Comparison of ENCODE assay signal across 9 cellular contexts in genomic region chr9:125361837-125362531, GRCh38.
A peak's percentile ranks its signal among the peaks of the same experiment; 100 is the strongest.
DNase-seq lines count a peak whose midpoint lies in the region; ATAC-seq and TF ChIP-seq lines count a peak whose summit lies in the region.
"Had no signal": no experiment of that assay in that cellular context is flagged by ENCODE, and none has a peak within 500 bp of the region (broad histone marks: within the 10 kb centered on the region; RNA-seq: fewer than 3 reads in every experiment).

No MANE protein-coding gene starts in this region.

- peaks cover 5% of the 10 kb centered on the region for H3K4me1 Mint-ChIP-seq in activated CD8-positive, alpha-beta memory T cell treated with anti-CD3 and anti-CD28 coated beads, Interleukin-2, amount 10 ng/mL, durations not matched to agents 7 days and 5 days
- H3K4me1 Mint-ChIP-seq in endothelial cell (ENCODE audit: unreplicated experiment) = peaks cover 10% of the 10 kb centered on the region

- H3K27me3 ChIP-seq in smooth muscle cell (ENCODE audit: low read depth) = no peaks in the 10 kb centered on the region

- H3K4me3 Mint-ChIP-seq in activated CD8-positive, alpha-beta memory T cell treated with anti-CD3 and anti-CD28 coated beads, Interleukin-2, amount 10 ng/mL, durations not matched to agents 7 days and 5 days = no peak overlapping the region
- H3K4me3 Mint-ChIP-seq in endothelial cell (ENCODE audit: unreplicated experiment) = no peak overlapping the region

- H3K4me1 ChIP-seq in smooth muscle cell (ENCODE audit: low read depth) = no peaks in the 10 kb centered on the region

- H3K4me2 ChIP-seq in smooth muscle cell = no peak overlapping the region

- peaks cover 3% of the 10 kb centered on the region for H3F3A ChIP-seq in smooth muscle cell (ENCODE audit: low read depth)

- TF ChIP-seq CTCF in endothelial cell (IDR thresholded peaks at IDR 0.05; ENCODE audit: unreplicated experiment) = peak; percentile 31
- peak; percentile 19 for TF ChIP-seq CTCF in smooth muscle cell (IDR thresholded peaks at IDR 0.05; ENCODE audit: borderline replicate concordance, insufficient read depth, poor library complexity, severe bottlenecking)

- H3K36me3 ChIP-seq in smooth muscle cell (ENCODE audit: low read depth) = peaks cover 16% of the 10 kb centered on the region

- H2AFZ ChIP-seq in smooth muscle cell (ENCODE audit: low read depth) = no peak overlapping the region

- DNase-seq in activated CD8-positive, alpha-beta memory T cell treated with anti-CD3 and anti-CD28 coated beads, Interleukin-2, amount 10 ng/mL, durations not matched to agents 7 days and 5 days = no peak
- no peak for DNase-seq in activated CD8-positive, alpha-beta memory T cell treated with anti-CD3 and anti-CD28 coated beads, Interleukin-2, amount 50 U/mL, for 48 hours
- DNase-seq in NCI-H524 treated with DMSO at 0.1 percent for 48 hours (lab: John Stamatoyannopoulos, UW) (peak; percentile 13), endothelial cell (ENCODE audit: low spot score) (peak; percentile 52), smooth muscle cell (lab: John Stamatoyannopoulos, UW; ENCODE audit: unreplicated experiment) (no peak)
- DNase-seq: stimulated activated CD4-positive, alpha-beta T cell treated with anti-CD3 and anti-CD28 coated beads, Interleukin-4, amount 100 ng/mL, for 1 hour had no signal

- H3K27ac ChIP-seq in smooth muscle cell (ENCODE audit: low read depth) = no peak overlapping the region

- WGBS in smooth muscle cell (ENCODE audit: low lambda C conversion rate) = 68% methylated on average over 5 of the region's 5 CpGs

- peaks cover 25% of the 10 kb centered on the region for H4K20me1 ChIP-seq in smooth muscle cell (ENCODE audit: low read depth)

- H3K36me3 Mint-ChIP-seq in activated CD8-positive, alpha-beta memory T cell treated with anti-CD3 and anti-CD28 coated beads, Interleukin-2, amount 10 ng/mL, durations not matched to agents 7 days and 5 days = peaks cover 28% of the 10 kb centered on the region
- H3K36me3 Mint-ChIP-seq in endothelial cell (ENCODE audit: low read depth, unreplicated experiment) = peaks cover 20% of the 10 kb centered on the region

- no peaks in the 10 kb centered on the region for H3K79me2 ChIP-seq in smooth muscle cell (ENCODE audit: low read depth)

- peak overlapping the region; percentile 6 for H3K27ac Mint-ChIP-seq in activated CD8-positive, alpha-beta memory T cell treated with anti-CD3 and anti-CD28 coated beads, Interleukin-2, amount 10 ng/mL, durations not matched to agents 7 days and 5 days
- H3K27ac Mint-ChIP-seq in endothelial cell (ENCODE audit: unreplicated experiment) = no peak overlapping the region

- CTCF ChIA-PET in activated CD8-positive, alpha-beta memory T cell treated with anti-CD3 and anti-CD28 coated beads, Interleukin-2, amount 10 ng/mL, durations not matched to agents 7 days and 5 days (lab: Charles Lee) = interaction anchor here (0.6 to 3.9 kb wide), 5 partner anchors 11 to 106 kb away, joined by 3 to 19 read pairs (median 3); partner anchors contain the start of gene GAPVD1

- H3K9me3 Mint-ChIP-seq in activated CD8-positive, alpha-beta memory T cell treated with anti-CD3 and anti-CD28 coated beads, Interleukin-2, amount 10 ng/mL, durations not matched to agents 7 days and 5 days (ENCODE audit: low read depth) = no peaks in the 10 kb centered on the region
- no peaks in the 10 kb centered on the region for H3K9me3 Mint-ChIP-seq in endothelial cell (ENCODE audit: unreplicated experiment)

- H3K9me3 ChIP-seq in smooth muscle cell (replicated peaks; ENCODE audit: low read depth) = no peaks in the 10 kb centered on the region

- H3K4me3 ChIP-seq in smooth muscle cell = no peak overlapping the region

- H3K27me3 Mint-ChIP-seq in activated CD8-positive, alpha-beta memory T cell treated with anti-CD3 and anti-CD28 coated beads, Interleukin-2, amount 10 ng/mL, durations not matched to agents 7 days and 5 days = no peaks in the 10 kb centered on the region
- peaks cover 2% of the 10 kb centered on the region for H3K27me3 Mint-ChIP-seq in endothelial cell (ENCODE audit: unreplicated experiment)

- H3K9ac ChIP-seq in smooth muscle cell (ENCODE audit: low read depth) = no peak overlapping the region

- no peak for ATAC-seq in activated CD8-positive, alpha-beta memory T cell treated with anti-CD3 and anti-CD28 coated beads, Interleukin-2, amount 10 ng/mL, durations not matched to agents 7 days and 5 days
- no peak for ATAC-seq in HG03432 (IDR thresholded peaks at IDR 0.05; ENCODE audit: unreplicated experiment)
- no peak for ATAC-seq in HG03025 (IDR thresholded peaks at IDR 0.05; ENCODE audit: low FRiP score, unreplicated experiment)
- no peak for ATAC-seq in HG03378 (IDR thresholded peaks at IDR 0.05; ENCODE audit: unreplicated experiment)

Comparison
In these comparisons a context has a peak if more than half of its experiments do, and no peak if none do; other contexts are left out.
1. DNase-seq: peak in NCI-H524 treated with DMSO at 0.1 percent for 48 hours (single experiment) and endothelial cell (single experiment); none in activated CD8-positive, alpha-beta memory T cell treated with anti-CD3 and anti-CD28 coated beads, Interleukin-2, amount 10 ng/mL, durations not matched to agents 7 days and 5 days (single experiment), activated CD8-positive, alpha-beta memory T cell treated with anti-CD3 and anti-CD28 coated beads, Interleukin-2, amount 50 U/mL, for 48 hours (single experiment) and smooth muscle cell (single experiment).